In genomic region chr9:129640871-129641750, GRCh38 we compare ENCODE assay signal across 7 cellular contexts. TPM values are rescaled to one million over a fixed set of nuclear protein-coding genes. Genes with fewer than 3 reads are reported as not detected.
DNase-seq lines count a peak whose midpoint lies in the region; ATAC-seq, FAIRE-seq and TF ChIP-seq lines count a peak whose summit lies in the region.

No MANE protein-coding gene starts in this region.

- H3K27ac ChIP-seq in OCI-LY1 (ENCODE audit: low read depth, low read length, poor library complexity, severe bottlenecking) (no peak overlapping the region), pancreas (peak overlapping the region; percentile 53 to 80 (median 66))

- no peaks in the 10 kb centered on the region for H4K20me1 ChIP-seq in OCI-LY1 (ENCODE audit: insufficient read depth, low read length)

- H3K36me3 ChIP-seq in OCI-LY1 (ENCODE audit: insufficient read depth, low read length) (peaks cover 30% of the 10 kb centered on the region), pancreas (peaks cover 0 to 30% (median 20%) of the 10 kb centered on the region in 3 donors)

- no peak for FAIRE-seq in pancreas (lab: Jason Lieb, UNC)

- peak overlapping the region; percentile 87 for H3K9ac ChIP-seq in OCI-LY1 (ENCODE audit: low read length)

- peak overlapping the region; percentile 87 for H3K4me3 Mint-ChIP-seq in endothelial cell (ENCODE audit: unreplicated experiment)

- peak overlapping the region; percentile 21 for H3K27ac Mint-ChIP-seq in endothelial cell (ENCODE audit: unreplicated experiment)

- H3F3A ChIP-seq in OCI-LY1 (ENCODE audit: insufficient read depth, low read length) = no peaks in the 10 kb centered on the region

- H3K9me3 ChIP-seq in OCI-LY1 (ENCODE audit: low read length) (no peaks in the 10 kb centered on the region), pancreas (no peaks in the 10 kb centered on the region)

- H3K27me3 Mint-ChIP-seq in endothelial cell (ENCODE audit: unreplicated experiment) = peaks cover 7% of the 10 kb centered on the region

- no peaks in the 10 kb centered on the region for H3K9me3 Mint-ChIP-seq in endothelial cell (ENCODE audit: unreplicated experiment)

- H3K4me1 ChIP-seq in OCI-LY1 (ENCODE audit: insufficient read depth, low read length, severe bottlenecking) = peaks cover 18% of the 10 kb centered on the region
- peaks cover 16 to 22% (median 17%) of the 10 kb centered on the region in 3 donors for H3K4me1 ChIP-seq in pancreas

- no peaks in the 10 kb centered on the region for H3K9me2 ChIP-seq in OCI-LY1 (ENCODE audit: low read depth, low read length)

- H2AFZ ChIP-seq in OCI-LY1 (ENCODE audit: low read length) = no peak overlapping the region

- 8 to 9% methylated on average over 42 to 44 of the region's 44 CpGs for WGBS in pancreas, 2 donors

- no peaks in the 10 kb centered on the region for H3K27me3 ChIP-seq in OCI-LY1 (ENCODE audit: insufficient read depth, low read length)
- H3K27me3 ChIP-seq in pancreas = no peaks in the 10 kb centered on the region

- H3K4me3 ChIP-seq in OCI-LY1 (ENCODE audit: low read depth, low read length, poor library complexity, severe bottlenecking) (peak overlapping the region; percentile 98), pancreas (peak overlapping the region; percentile 89 to 100 (median 98))

- H3K4me2 ChIP-seq in OCI-LY1 (ENCODE audit: low read length) = peak overlapping the region; percentile 78

- DNase-seq in endothelial cell (ENCODE audit: low spot score) (no peak), pancreas (peak in 2 of 6 donors; percentile 38 to 39), globus pallidus (ENCODE audit: low spot score) (no peak), amniotic stem cell (lab: John Stamatoyannopoulos, UW) (no peak), NOMO-1 (lab: John Stamatoyannopoulos, UW; ENCODE audit: unreplicated experiment in 2 of 2) (no peak)

- H3K36me3 Mint-ChIP-seq in endothelial cell (ENCODE audit: low read depth, unreplicated experiment) = peaks cover 17% of the 10 kb centered on the region

- intact Hi-C loops in pancreas (cut with DNase I) = loop anchor here in 1 of 3 donors (5.0 kb wide), 1 partner anchor 151 kb away; no protein-coding TSS in a partner anchor

- H3K4me1 Mint-ChIP-seq in endothelial cell (ENCODE audit: unreplicated experiment) = peaks cover 7% of the 10 kb centered on the region

- ATAC-seq in GM21390 (IDR thresholded peaks at IDR 0.05; ENCODE audit: unreplicated experiment) (peak; percentile 5), pancreas (peak in 1 of 4 donors; percentile 2)

- no peak for TF ChIP-seq CTCF in OCI-LY1 (IDR thresholded peaks at IDR 0.05; ENCODE audit: low read length)
- TF ChIP-seq CTCF in endothelial cell (IDR thresholded peaks at IDR 0.05; ENCODE audit: unreplicated experiment) = no peak
- TF ChIP-seq CTCF in pancreas (IDR thresholded peaks at IDR 0.05) = no peak

- H3K79me2 ChIP-seq in OCI-LY1 (ENCODE audit: insufficient read depth, low read length) = no peaks in the 10 kb centered on the region

RNA-seq across cellular contexts. Expression of gene ASB6, which starts 0.8 kb away (rescaled TPM):
- total RNA-seq in endothelial cell (ENCODE audit: unreplicated experiment) (26.2 TPM), pancreas (10 to 100 TPM in 1 of 6 donors, 1 to 10 TPM in 5; 6.3 to 13.1 (median 8.3) TPM)
- polyA plus RNA-seq in pancreas = 10 to 100 TPM; 21.2 to 23.7 TPM

RNA-seq across cellular contexts. Expression of gene NTMT1, which starts 15.1 kb away (rescaled TPM):
- total RNA-seq in endothelial cell (ENCODE audit: unreplicated experiment) = 16.7 TPM
- total RNA-seq in pancreas = 10 to 100 TPM; 11.3 to 19.4 (median 15.4) TPM
- polyA plus RNA-seq in pancreas = 10 to 100 TPM; 19.5 to 29.0 TPM

RNA-seq across cellular contexts. Expression of gene C9orf50, which starts 20.2 kb away (rescaled TPM):
- total RNA-seq in endothelial cell (ENCODE audit: unreplicated experiment) (not detected), pancreas (not detected)
- not detected for polyA plus RNA-seq in pancreas

RNA-seq across cellular contexts. Expression of gene PRRX2, which starts 24.3 kb away (rescaled TPM):
- total RNA-seq in endothelial cell (ENCODE audit: unreplicated experiment) (0.21 TPM), pancreas (1 to 10 TPM in 1 of 6 donors, under 1 TPM in 4, not detected in 1; 0.16 to 2.0 (median 0.38) TPM)
- polyA plus RNA-seq in pancreas = 1 to 10 TPM; 1.2 to 1.9 TPM
